ENCODE assay signal across 16 cellular contexts in genomic region chr16:48433116-48433848, GRCh38.
"Had no signal": no experiment of that assay in that cellular context is flagged by ENCODE, and none has a peak within 500 bp of the region (broad histone marks: within the 10 kb centered on the region; RNA-seq: fewer than 3 reads in every experiment).

No MANE protein-coding gene starts in this region.

- H3K4me1 ChIP-seq: ascending aorta, sigmoid colon had no signal

- H3K27me3 Mint-ChIP-seq: activated CD4-positive, alpha-beta T cell treated with anti-CD3 and anti-CD28 coated beads for 36 hours; activated naive CD4-positive, alpha-beta T cell treated with anti-CD3 and anti-CD28 coated beads, Interleukin-2, amount 50 U/mL, for 24 hours had no signal

- H3K27me3 ChIP-seq: ascending aorta, sigmoid colon, thyroid gland had no signal

- H3K4me3 ChIP-seq: ascending aorta, esophagus squamous epithelium, sigmoid colon, thyroid gland had no signal

- H3K9me3 Mint-ChIP-seq: activated CD4-positive, alpha-beta memory T cell treated with anti-CD3 and anti-CD28 coated beads for 36 hours; activated naive CD4-positive, alpha-beta T cell treated with anti-CD3 and anti-CD28 coated beads, Interleukin-2, amount 50 U/mL, for 24 hours; natural killer cell had no signal

- DNase-seq: activated CD4-positive, alpha-beta memory T cell treated with anti-CD3 and anti-CD28 coated beads for 36 hours; activated CD4-positive, alpha-beta T cell treated with anti-CD3 and anti-CD28 coated beads for 36 hours; activated CD8-positive, alpha-beta memory T cell treated with anti-CD3 and anti-CD28 coated beads, Interleukin-2, amount 50 U/mL, for 48 hours; activated gamma-delta T cell; activated T-cell treated with anti-CD3 and anti-CD28 coated beads, Interleukin-2, amount 50 U/mL, for 48 hours; cerebellar nuclear complex; cortex of kidney; effector CD4-positive, alpha-beta T cell; esophagus squamous epithelium; mesendoderm; natural killer cell; sigmoid colon; stimulated activated naive CD4-positive, alpha-beta T cell treated with Interleukin-2 at 50 U/mL for 16 hours; thyroid gland had no signal

- H3K9me3 ChIP-seq: ascending aorta, esophagus squamous epithelium, sigmoid colon, thyroid gland had no signal

- H3K36me3 Mint-ChIP-seq: activated CD4-positive, alpha-beta memory T cell treated with anti-CD3 and anti-CD28 coated beads for 36 hours; activated naive CD4-positive, alpha-beta T cell treated with anti-CD3 and anti-CD28 coated beads, Interleukin-2, amount 50 U/mL, for 24 hours; natural killer cell had no signal

- H3K4me3 Mint-ChIP-seq: activated CD4-positive, alpha-beta memory T cell treated with anti-CD3 and anti-CD28 coated beads for 36 hours; activated CD4-positive, alpha-beta T cell treated with anti-CD3 and anti-CD28 coated beads for 36 hours; activated naive CD4-positive, alpha-beta T cell treated with anti-CD3 and anti-CD28 coated beads, Interleukin-2, amount 50 U/mL, for 24 hours; natural killer cell had no signal

- H3K27ac Mint-ChIP-seq: activated CD4-positive, alpha-beta memory T cell treated with anti-CD3 and anti-CD28 coated beads for 36 hours; activated CD4-positive, alpha-beta T cell treated with anti-CD3 and anti-CD28 coated beads for 36 hours; activated naive CD4-positive, alpha-beta T cell treated with anti-CD3 and anti-CD28 coated beads, Interleukin-2, amount 50 U/mL, for 24 hours had no signal

- H3K27ac ChIP-seq: ascending aorta, thyroid gland had no signal

- H3K36me3 ChIP-seq: ascending aorta, esophagus squamous epithelium, sigmoid colon, thyroid gland had no signal

- ATAC-seq: activated CD4-positive, alpha-beta T cell treated with anti-CD3 and anti-CD28 coated beads for 36 hours; natural killer cell had no signal
